In genomic region chr17:39700148-39700987, GRCh38 we compare ENCODE assay signal across 9 cellular contexts. TPM values are rescaled to one million over a fixed set of nuclear protein-coding genes. Genes with fewer than 3 reads are reported as not detected.
A peak's percentile ranks its signal among the peaks of the same experiment; 100 is the strongest.
DNase-seq lines count a peak whose midpoint lies in the region; ATAC-seq and TF ChIP-seq lines count a peak whose summit lies in the region.
"Had no signal": no experiment of that assay in that cellular context is flagged by ENCODE, and none has a peak within 500 bp of the region (broad histone marks: within the 10 kb centered on the region; RNA-seq: fewer than 3 reads in every experiment).

No MANE protein-coding gene starts in this region.

- H3K9ac ChIP-seq in MM.1S (ENCODE audit: low read length): no peak overlapping the region

- H3K27ac ChIP-seq in esophagus (ENCODE audit: low read depth in 2 of 2, low read length in 1 of 2) (peak overlapping the region; percentile 92 to 94), mesodermal cell (ENCODE audit: low read depth, low read length, severe bottlenecking) (peak overlapping the region; percentile 41), urinary bladder (ENCODE audit: low read depth) (peak overlapping the region; percentile 95), MM.1S (ENCODE audit: low read length) (no peak overlapping the region)

- no peak for TF ChIP-seq CTCF in MM.1S (IDR thresholded peaks at IDR 0.05; ENCODE audit: low read length)

- H3K79me2 ChIP-seq in MM.1S (ENCODE audit: low read length): no peaks in the 10 kb centered on the region

- no peaks in the 10 kb centered on the region for H3K27me3 ChIP-seq in esophagus (ENCODE audit: control insufficient read depth in 1 of 2, insufficient read depth in 2 of 2, low read length in 2 of 2)
- no peaks in the 10 kb centered on the region for H3K27me3 ChIP-seq in MM.1S (replicated peaks; ENCODE audit: insufficient read depth, low read length)

- no peaks in the 10 kb centered on the region for H3K9me2 ChIP-seq in MM.1S (replicated peaks; ENCODE audit: insufficient read depth, low read length)

- no peak for ATAC-seq in GM19035 (IDR thresholded peaks at IDR 0.05; ENCODE audit: unreplicated experiment)

- H4K20me1 ChIP-seq in MM.1S (ENCODE audit: insufficient read depth, low read length): no peaks in the 10 kb centered on the region

- WGBS in esophagus, 2 donors: 2% methylated on average over 54 to 57 of the region's 57 CpGs
- WGBS in mesodermal cell (ENCODE audit: insufficient coverage in 2 of 2), 2 experiments: 0 to 1% methylated on average over 42 to 46 of the region's 57 CpGs
- WGBS in urinary bladder: under 1% methylated on average over 57 of the region's 57 CpGs

- H3K4me3 ChIP-seq in esophagus (ENCODE audit: low read depth in 1 of 2, low read length in 2 of 2) (peak overlapping the region; percentile 78 to 81), mesodermal cell (ENCODE audit: extremely low read depth, insufficient read depth, low read length, poor library complexity, severe bottlenecking) (peak overlapping the region; percentile 81), urinary bladder (ENCODE audit: low read depth, low read length) (peak overlapping the region; percentile 88), MM.1S (ENCODE audit: low read length) (no peak overlapping the region)

- DNase-seq in DMS53 (lab: John Stamatoyannopoulos, UW): peak; percentile 46
- DNase-seq in DMS53 treated with DMSO at 0.1 percent for 48 hours (lab: John Stamatoyannopoulos, UW; ENCODE audit: unreplicated experiment): no peak
- no peak for DNase-seq in MM.1S
- no peak for DNase-seq in dermis blood vessel endothelial cell
- DNase-seq: T-helper 2 cell had no signal

- H3K36me3 ChIP-seq in esophagus (ENCODE audit: control insufficient read depth in 2 of 2, insufficient read depth in 2 of 2, low read length in 1 of 2): no peaks in the 10 kb centered on the region
- H3K36me3 ChIP-seq in mesodermal cell (ENCODE audit: control insufficient read depth, insufficient read depth, low read length): peaks cover 5% of the 10 kb centered on the region
- no peaks in the 10 kb centered on the region for H3K36me3 ChIP-seq in urinary bladder (ENCODE audit: insufficient read depth)
- H3K36me3 ChIP-seq in MM.1S (replicated peaks; ENCODE audit: insufficient read depth, low read length): no peaks in the 10 kb centered on the region

- H3K4me1 ChIP-seq in esophagus (ENCODE audit: control insufficient read depth in 2 of 2, insufficient read depth in 2 of 2, low read length in 1 of 2): peaks cover 0 to 19% of the 10 kb centered on the region in 2 donors
- H3K4me1 ChIP-seq in mesodermal cell (ENCODE audit: control insufficient read depth, insufficient read depth, low read length, poor library complexity, severe bottlenecking): peaks cover 21% of the 10 kb centered on the region
- peaks cover 3% of the 10 kb centered on the region for H3K4me1 ChIP-seq in urinary bladder (ENCODE audit: insufficient read depth)
- peaks cover 17% of the 10 kb centered on the region for H3K4me1 ChIP-seq in MM.1S (ENCODE audit: low read length)

- no peaks in the 10 kb centered on the region for H3K9me3 ChIP-seq in esophagus (ENCODE audit: control insufficient read depth in 2 of 2, insufficient read depth in 1 of 2, low read depth in 1 of 2, low read length in 1 of 2)
- no peaks in the 10 kb centered on the region for H3K9me3 ChIP-seq in mesodermal cell (ENCODE audit: control insufficient read depth, low read length)
- no peaks in the 10 kb centered on the region for H3K9me3 ChIP-seq in MM.1S (replicated peaks; ENCODE audit: insufficient read depth, low read length)

- no peaks in the 10 kb centered on the region for H3F3A ChIP-seq in MM.1S (ENCODE audit: insufficient read depth, low read length)

- no peak overlapping the region for H2AFZ ChIP-seq in MM.1S (ENCODE audit: low read length)

- no peak overlapping the region for H3K4me2 ChIP-seq in MM.1S (ENCODE audit: low read depth, low read length)

RNA-seq across cellular contexts. Expression of gene ERBB2, which starts 0.5 kb away (rescaled TPM):
- polyA plus RNA-seq in esophagus (10 to 100 TPM; 68.4 to 98.1 TPM), urinary bladder (38.3 TPM)
- polyA plus RNA-seq in mesodermal cell (2013, experiment 1 of 2): 44.8 TPM
- polyA plus RNA-seq in mesodermal cell (2013, experiment 2 of 2): 46.1 TPM
- total RNA-seq in urinary bladder (60.5 TPM), dermis blood vessel endothelial cell (3.4 and 4.4 TPM in 2 replicates)

RNA-seq across cellular contexts. Expression of gene PGAP3, which starts 12.5 kb away (rescaled TPM):
- polyA plus RNA-seq in esophagus (10 to 100 TPM; 28.8 to 40.0 TPM), urinary bladder (19.1 TPM)
- polyA plus RNA-seq in mesodermal cell (2013, experiment 1 of 2): 7.4 TPM
- polyA plus RNA-seq in mesodermal cell (2013, experiment 2 of 2): 7.5 TPM
- total RNA-seq in urinary bladder (10.0 TPM), dermis blood vessel endothelial cell (4.0 and 5.4 TPM in 2 replicates)

RNA-seq across cellular contexts. Expression of gene MIEN1, which starts 30.0 kb away (rescaled TPM):
- 10 to 100 TPM; 57.5 to 98.6 TPM for polyA plus RNA-seq in esophagus
- polyA plus RNA-seq in mesodermal cell (2013, experiment 1 of 2): 50.0 TPM
- 44.1 TPM for polyA plus RNA-seq in mesodermal cell (2013, experiment 2 of 2)
- total RNA-seq in urinary bladder: 7.9 TPM
- 60.5 TPM for polyA plus RNA-seq in urinary bladder
- total RNA-seq in dermis blood vessel endothelial cell: 13.4 and 18.5 TPM in 2 replicates

RNA-seq across cellular contexts. Expression of gene PNMT, which starts 32.1 kb away (rescaled TPM):
- polyA plus RNA-seq in esophagus: 1 to 10 TPM; 1.8 to 2.2 TPM
- polyA plus RNA-seq in mesodermal cell (2013, experiment 1 of 2): 0.66 TPM
- polyA plus RNA-seq in mesodermal cell (2013, experiment 2 of 2): 0.66 TPM
- not detected for total RNA-seq in urinary bladder
- polyA plus RNA-seq in urinary bladder: 9.3 TPM
- total RNA-seq in dermis blood vessel endothelial cell: 1.2 and 1.7 TPM in 2 replicates

RNA-seq across cellular contexts. Expression of gene TCAP, which starts 35.2 kb away (rescaled TPM):
- polyA plus RNA-seq in esophagus (under 1 TPM; 0.78 to 0.88 TPM), urinary bladder (0.73 TPM)
- 1.3 TPM for polyA plus RNA-seq in mesodermal cell (2013, experiment 1 of 2)
- 0.96 TPM for polyA plus RNA-seq in mesodermal cell (2013, experiment 2 of 2)
- total RNA-seq in urinary bladder (3.3 TPM), dermis blood vessel endothelial cell (0.60 and 0.68 TPM in 2 replicates)

Comparison
In these comparisons a context has a peak if more than half of its experiments do, and no peak if none do; other contexts are left out.
1. RNA of gene ERBB2, which starts 0.5 kb away (total RNA-seq): 60.5 TPM in urinary bladder (single experiment); 3.4 to 4.4 TPM in dermis blood vessel endothelial cell; every median in the first group is over 10 times any median in the second.